ENCODE assay signal across 19 cellular contexts in genomic region chr12:47417146-47417545, GRCh38.
A peak's percentile ranks its signal among the peaks of the same experiment; 100 is the strongest.
DNase-seq lines count a peak whose midpoint lies in the region; ATAC-seq, FAIRE-seq and TF ChIP-seq lines count a peak whose summit lies in the region.
"Had no signal": no experiment of that assay in that cellular context is flagged by ENCODE, and none has a peak within 500 bp of the region (broad histone marks: within the 10 kb centered on the region; RNA-seq: fewer than 3 reads in every experiment).

No MANE protein-coding gene starts in this region.

- H3K27ac ChIP-seq in mammary epithelial cell (ENCODE audit: insufficient read depth, low read depth, low read length) (no peak overlapping the region), breast epithelium (no peak overlapping the region), foreskin keratinocyte (no peak overlapping the region), heart left ventricle (no peak overlapping the region)
- H3K27ac ChIP-seq: BLaER1 had no signal

- dilution Hi-C loops in mammary epithelial cell (cut with HindIII; ENCODE audit: low sequenced_read_pairs) = no loop called here

- DNase-seq in mammary epithelial cell (peak; percentile 77), breast epithelium (ENCODE audit: low spot score in 2 of 2) (no peak), bronchial epithelial cell (ENCODE audit: low read depth) (peak; percentile 94), foreskin keratinocyte (peak; percentile 67 to 78), heart left ventricle (no peak), NCI-H345 (lab: John Stamatoyannopoulos, UW) (no peak)
- no peak for DNase-seq in activated T-cell treated with anti-CD3 and anti-CD28 coated beads, Interleukin-2, amount 50 U/mL, for 72 hours
- DNase-seq: 8988T; CD4-positive, alpha-beta memory T cell; DMS53; DND-41; EL; GOT3; H7 had no signal

- H3K4me2 ChIP-seq in mammary epithelial cell (ENCODE audit: insufficient read depth, low read depth, low read length) = peak overlapping the region; percentile 59
- H3K4me2 ChIP-seq: BLaER1 had no signal

- H4K20me1 ChIP-seq in mammary epithelial cell (ENCODE audit: insufficient read depth, low read length) = no peaks in the 10 kb centered on the region
- H4K20me1 ChIP-seq: BLaER1 had no signal

- H3K36me3 ChIP-seq in mammary epithelial cell (ENCODE audit: insufficient read depth, low read length) = no peaks in the 10 kb centered on the region
- H3K36me3 ChIP-seq in breast epithelium = no peaks in the 10 kb centered on the region
- H3K36me3 ChIP-seq in bronchial epithelial cell (ENCODE audit: control insufficient read depth, insufficient read depth, low read length) = no peaks in the 10 kb centered on the region
- H3K36me3 ChIP-seq in heart left ventricle = no peaks in the 10 kb centered on the region
- H3K36me3 ChIP-seq: BLaER1 had no signal

- H3K27me3 Mint-ChIP-seq in activated T-cell treated with anti-CD3 and anti-CD28 coated beads, Interleukin-2, amount 50 U/mL, for 72 hours (ENCODE audit: low read depth) = no peaks in the 10 kb centered on the region
- H3K27me3 Mint-ChIP-seq: CD4-positive, alpha-beta memory T cell had no signal

- in situ Hi-C loops in mammary epithelial cell (cut with MboI; ENCODE audit: low sequenced_read_pairs in 2 of 2) = no loop called here

- H2AFZ ChIP-seq in mammary epithelial cell (ENCODE audit: low read depth, low read length) = peak overlapping the region; percentile 41

- H3K4me3 ChIP-seq in mammary epithelial cell (replicated peaks in 1 of 3; ENCODE audit: insufficient read depth in 1 of 3, low read depth in 2 of 3, low read length in 3 of 3) (no peak overlapping the region), breast epithelium (no peak overlapping the region), bronchial epithelial cell (ENCODE audit: low read depth, low read length) (no peak overlapping the region), heart left ventricle (no peak overlapping the region)
- H3K4me3 ChIP-seq: BLaER1, GM12878 had no signal

- no peak overlapping the region for H3K27ac Mint-ChIP-seq in activated T-cell treated with anti-CD3 and anti-CD28 coated beads, Interleukin-2, amount 50 U/mL, for 72 hours
- H3K27ac Mint-ChIP-seq: CD14-positive monocyte; CD4-positive, alpha-beta memory T cell had no signal

- no peak for TF ChIP-seq CTCF in mammary epithelial cell (conservative IDR thresholded peaks at IDR 0.05 in 1 of 2, IDR thresholded peaks at IDR 0.05 in 1 of 2; ENCODE audit: extremely low read depth in 1 of 2, insufficient read depth in 1 of 2, low read depth in 1 of 2, low read length in 2 of 2)
- TF ChIP-seq CTCF in breast epithelium (IDR thresholded peaks at IDR 0.05) = no peak
- no peak for TF ChIP-seq CTCF in bronchial epithelial cell (IDR thresholded peaks at IDR 0.05; ENCODE audit: insufficient read depth, low read length, severe bottlenecking)
- TF ChIP-seq CTCF in foreskin keratinocyte (conservative IDR thresholded peaks at IDR 0.05) = no peak
- TF ChIP-seq CTCF in heart left ventricle (IDR thresholded peaks at IDR 0.05) = no peak

- CTCF ChIA-PET in mammary epithelial cell (lab: Charles Lee; ENCODE audit: low non-redundant PET) = no interaction called here

- H3K9me3 Mint-ChIP-seq in activated T-cell treated with anti-CD3 and anti-CD28 coated beads, Interleukin-2, amount 50 U/mL, for 72 hours = peaks cover 0 to 3% of the 10 kb centered on the region in 2 donors

- no peak overlapping the region for H3K9ac ChIP-seq in mammary epithelial cell (ENCODE audit: insufficient read depth, low read length)
- H3K9ac ChIP-seq: BLaER1 had no signal

- peaks cover 63% of the 10 kb centered on the region for H3K4me1 Mint-ChIP-seq in activated T-cell treated with anti-CD3 and anti-CD28 coated beads, Interleukin-2, amount 50 U/mL, for 72 hours (ENCODE audit: low read depth)
- H3K4me1 Mint-ChIP-seq: CD14-positive monocyte had no signal

- H3K4me1 ChIP-seq in mammary epithelial cell (ENCODE audit: insufficient read depth, low read length) (peaks cover 7% of the 10 kb centered on the region), breast epithelium (no peaks in the 10 kb centered on the region), foreskin keratinocyte (no peaks in the 10 kb centered on the region), heart left ventricle (no peaks in the 10 kb centered on the region)
- H3K4me1 ChIP-seq: BLaER1 had no signal

- H3K79me2 ChIP-seq in mammary epithelial cell (ENCODE audit: insufficient read depth, low read length) = no peaks in the 10 kb centered on the region

- H3K4me3 Mint-ChIP-seq in activated T-cell treated with anti-CD3 and anti-CD28 coated beads, Interleukin-2, amount 50 U/mL, for 72 hours = no peak overlapping the region
- H3K4me3 Mint-ChIP-seq: CD14-positive monocyte; CD4-positive, alpha-beta memory T cell had no signal

- H3K36me3 Mint-ChIP-seq in activated T-cell treated with anti-CD3 and anti-CD28 coated beads, Interleukin-2, amount 50 U/mL, for 72 hours (ENCODE audit: insufficient read depth in 2 of 2) = peaks cover 5 to 8% of the 10 kb centered on the region in 2 donors
- H3K36me3 Mint-ChIP-seq: CD14-positive monocyte had no signal

- H3K27me3 ChIP-seq in mammary epithelial cell (ENCODE audit: insufficient read depth, low read length) (no peaks in the 10 kb centered on the region), breast epithelium (no peaks in the 10 kb centered on the region), bronchial epithelial cell (ENCODE audit: control insufficient read depth, insufficient read depth, low read length) (no peaks in the 10 kb centered on the region), foreskin keratinocyte (peaks cover 6% of the 10 kb centered on the region), heart left ventricle (peaks cover 0 to 5% (median 0%) of the 10 kb centered on the region in 9 donors)
- H3K27me3 ChIP-seq: BLaER1 had no signal

- no TSS peak for BruUV-seq in mammary epithelial cell (replicated peaks; lab: Mats Ljungman, UMichigan)

- WGBS in mammary epithelial cell (ENCODE audit: low coverage, missing lambda C conversion rate) = 25% methylated on average over 5 of the region's 5 CpGs
- 69 to 81% (median 75%) methylated on average over 5 of the region's 5 CpGs for WGBS in heart left ventricle, 4 donors

- no peak for TF ChIP-seq POLR2A in breast epithelium (IDR thresholded peaks at IDR 0.05)
- no peak for TF ChIP-seq POLR2A in heart left ventricle (IDR thresholded peaks at IDR 0.05)

- ATAC-seq in foreskin keratinocyte = peak; percentile 49
- ATAC-seq in heart left ventricle = no peak
- ATAC-seq in activated T-cell treated with anti-CD3 and anti-CD28 coated beads, Interleukin-2, amount 50 U/mL, for 72 hours (replicated peaks in 1 of 2) = no peak
- ATAC-seq: GM12878, HCT116, HepG2 had no signal

- H3K9me3 ChIP-seq in mammary epithelial cell (replicated peaks; ENCODE audit: insufficient read depth, low read length) (no peaks in the 10 kb centered on the region), breast epithelium (no peaks in the 10 kb centered on the region), heart left ventricle (no peaks in the 10 kb centered on the region)
- H3K9me3 ChIP-seq: BLaER1 had no signal

- intact Hi-C loops in mammary epithelial cell (cut with micrococcal nuclease) (no loop called here), breast epithelium (cut with DNase I; ENCODE audit: low total_unique reads) (no loop called here), heart left ventricle (cut with DNase I) (no loop called here)

- FAIRE-seq in bronchial epithelial cell (lab: Jason Lieb, UNC) = no peak
- FAIRE-seq: GM12878, HepG2 had no signal

Comparison
In these comparisons a context has a peak if more than half of its experiments do, and no peak if none do; other contexts are left out.
1. DNase-seq: peak in mammary epithelial cell (single experiment), bronchial epithelial cell (single experiment) and foreskin keratinocyte (2 of 2); none in breast epithelium (0 of 2), heart left ventricle (0 of 5), activated T-cell treated with anti-CD3 and anti-CD28 coated beads, Interleukin-2, amount 50 U/mL, for 72 hours (0 of 2) and NCI-H345 (single experiment).